9 cellular contexts compared by ENCODE assay signal in the genomic region with DNA sequence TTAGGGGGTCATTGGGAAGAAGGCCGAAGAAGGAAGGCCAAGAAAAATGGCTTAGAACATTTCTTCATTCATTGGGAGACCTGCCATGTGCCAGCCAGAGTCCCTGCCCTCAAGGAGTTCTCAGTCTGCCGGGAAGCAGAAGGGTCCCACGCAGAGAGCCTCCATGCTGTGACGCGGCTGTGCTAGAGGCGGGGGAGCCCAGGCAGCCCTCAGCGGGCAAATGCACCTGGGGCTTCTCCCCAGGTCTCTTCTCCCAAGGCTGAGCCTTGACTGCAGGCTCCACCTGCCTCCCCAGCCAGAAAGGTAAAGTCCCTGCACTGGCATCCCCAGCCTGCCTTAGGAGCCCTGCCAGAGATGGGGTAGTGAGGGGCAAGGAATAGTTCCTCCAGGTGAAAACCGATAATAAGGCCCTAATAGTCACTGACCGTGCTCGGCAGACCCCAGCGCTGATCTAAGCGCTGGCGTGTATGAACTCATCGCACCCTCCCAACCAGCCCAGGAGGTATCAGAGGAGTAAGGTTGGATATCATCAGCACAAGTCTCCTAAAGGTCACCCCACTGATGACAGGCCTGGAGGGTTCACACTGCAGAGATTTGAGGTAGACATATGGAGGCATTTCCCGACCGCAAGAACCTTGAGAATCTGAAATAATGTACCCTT. TPM values are rescaled to one million over a fixed set of nuclear protein-coding genes. Genes with fewer than 3 reads are reported as not detected.
DNase-seq lines count a peak whose midpoint lies in the region; ATAC-seq and TF ChIP-seq lines count a peak whose summit lies in the region.
"Had no signal": no experiment of that assay in that cellular context is flagged by ENCODE, and none has a peak within 500 bp of the region (broad histone marks: within the 10 kb centered on the region; RNA-seq: fewer than 3 reads in every experiment).

No MANE protein-coding gene starts in this region.

- DNase-seq in cardiac muscle cell (ENCODE audit: low read depth in 1 of 2, low spot score in 1 of 2) (no peak), cardiac septum (ENCODE audit: low spot score) (no peak), aorta (no peak), DMS79 (lab: John Stamatoyannopoulos, UW) (no peak), A172 (ENCODE audit: low spot score) (no peak)
- no peak for DNase-seq in central memory CD8-positive, alpha-beta T cell (ENCODE audit: low spot score in 2 of 2)

- H3K9me3 ChIP-seq in cardiac muscle cell (ENCODE audit: low read depth) (no peaks in the 10 kb centered on the region), mucosa of rectum (ENCODE audit: control insufficient read depth in 2 of 2, low read length in 2 of 2) (no peaks in the 10 kb centered on the region), aorta (ENCODE audit: control insufficient read depth, low read length) (no peaks in the 10 kb centered on the region)

- no peaks in the 10 kb centered on the region for H3K9me3 Mint-ChIP-seq in central memory CD8-positive, alpha-beta T cell

- 48 to 51% methylated on average over 16 of the region's 16 CpGs for WGBS in aorta, 2 donors

- H3K36me3 ChIP-seq in cardiac muscle cell = no peaks in the 10 kb centered on the region
- H3K36me3 ChIP-seq in mucosa of rectum (ENCODE audit: control insufficient read depth in 2 of 2, insufficient read depth in 2 of 2, low read length in 2 of 2) = no peaks in the 10 kb centered on the region
- no peaks in the 10 kb centered on the region for H3K36me3 ChIP-seq in aorta (ENCODE audit: control insufficient read depth in 1 of 2, insufficient read depth in 2 of 2, low read length in 1 of 2)

- intact Hi-C loops in cardiac septum (cut with DNase I) (no loop called here), aorta (cut with DNase I) (no loop called here)

- peak overlapping the region; percentile 84 for H3K4me3 Mint-ChIP-seq in central memory CD8-positive, alpha-beta T cell

- H3K27ac Mint-ChIP-seq in central memory CD8-positive, alpha-beta T cell (ENCODE audit: low read depth) = peak overlapping the region; percentile 44

- H3K27me3 ChIP-seq in cardiac muscle cell = no peaks in the 10 kb centered on the region
- H3K27me3 ChIP-seq in mucosa of rectum (ENCODE audit: control insufficient read depth in 2 of 2, insufficient read depth in 2 of 2, low read length in 2 of 2) = no peaks in the 10 kb centered on the region
- H3K27me3 ChIP-seq in aorta (ENCODE audit: control insufficient read depth in 1 of 2, insufficient read depth in 2 of 2, low read length in 1 of 2) = no peaks in the 10 kb centered on the region

- peaks cover 7% of the 10 kb centered on the region for H3K4me1 Mint-ChIP-seq in central memory CD8-positive, alpha-beta T cell

- H3K4me3 ChIP-seq in cardiac muscle cell (peak overlapping the region; percentile 61), mucosa of rectum (ENCODE audit: low read length in 2 of 2) (peak overlapping the region; percentile 78 to 82), aorta (ENCODE audit: low read length in 2 of 2) (peak overlapping the region; percentile 5 to 40)

- H3K4me1 ChIP-seq in cardiac muscle cell (ENCODE audit: low read depth) (no peaks in the 10 kb centered on the region), mucosa of rectum (ENCODE audit: control insufficient read depth in 2 of 2, insufficient read depth in 2 of 2, low read length in 2 of 2) (peaks cover 9 to 14% of the 10 kb centered on the region in 2 donors), aorta (ENCODE audit: control insufficient read depth in 1 of 2, insufficient read depth in 2 of 2, low read length in 2 of 2) (no peaks in the 10 kb centered on the region)

- H3K9ac ChIP-seq in mucosa of rectum (ENCODE audit: low read depth in 1 of 2, low read length in 2 of 2) = peak overlapping the region; percentile 74 to 77

- peaks cover 3% of the 10 kb centered on the region for H3K36me3 Mint-ChIP-seq in central memory CD8-positive, alpha-beta T cell (ENCODE audit: insufficient read depth)

- ATAC-seq in central memory CD8-positive, alpha-beta T cell (replicated peaks; ENCODE audit: extremely low read depth, poor library complexity, severe bottlenecking) = peak; percentile 44
- ATAC-seq in aorta (ENCODE audit: low FRiP score) (peak; percentile 10), HG02623 (IDR thresholded peaks at IDR 0.05; ENCODE audit: unreplicated experiment) (no peak)

- H3K27ac ChIP-seq in cardiac muscle cell = peak overlapping the region; percentile 61
- H3K27ac ChIP-seq in mucosa of rectum (ENCODE audit: low read depth in 2 of 2, low read length in 2 of 2) = peak overlapping the region; percentile 75 to 79
- peak overlapping the region; percentile 4 to 59 for H3K27ac ChIP-seq in aorta (ENCODE audit: low read depth in 1 of 2, low read length in 2 of 2)

- TF ChIP-seq CTCF in cardiac muscle cell (IDR thresholded peaks at IDR 0.05; ENCODE audit: low read depth, low read length) = no peak

- H3K27me3 Mint-ChIP-seq in central memory CD8-positive, alpha-beta T cell = peaks cover 6% of the 10 kb centered on the region

RNA-seq across cellular contexts. Expression of gene CDR2L, which starts 6.0 kb away (rescaled TPM):
- total RNA-seq in cardiac muscle cell = 15.1 and 16.4 TPM in 2 replicates
- polyA plus RNA-seq in cardiac muscle cell = 5.9 and 8.0 TPM in 2 replicates
- total RNA-seq in cardiac septum = 20.1 TPM
- 10 to 100 TPM; 20.2 to 23.6 TPM for total RNA-seq in aorta
- 1 to 10 TPM; 5.8 to 7.4 TPM for polyA plus RNA-seq in aorta
- total RNA-seq in A172 (2014; rRNA removed; shearing (Covaris generic)) = 24.0 and 26.6 TPM in 2 replicates

RNA-seq across cellular contexts. Expression of gene HID1, which starts 8.9 kb away (rescaled TPM):
- total RNA-seq in cardiac muscle cell (35.2 and 46.3 TPM in 2 replicates), cardiac septum (9.0 TPM), aorta (10 to 100 TPM; 10.7 to 32.6 TPM)
- polyA plus RNA-seq in cardiac muscle cell (45.4 and 57.3 TPM in 2 replicates), aorta (1 to 10 TPM; 6.1 to 7.8 TPM)
- total RNA-seq in A172 (2014; rRNA removed; shearing (Covaris generic)) = 0.65 and 2.7 TPM in 2 replicates

RNA-seq across cellular contexts. Expression of gene MRPL58, which starts 31.0 kb away (rescaled TPM):
- total RNA-seq in cardiac muscle cell = 44.8 and 62.9 TPM in 2 replicates
- polyA plus RNA-seq in cardiac muscle cell = 39.7 and 48.4 TPM in 2 replicates
- total RNA-seq in cardiac septum = 39.3 TPM
- total RNA-seq in aorta = 10 to 100 TPM; 16.6 to 17.4 TPM
- 10 to 100 TPM; 25.2 to 31.2 TPM for polyA plus RNA-seq in aorta
- total RNA-seq in A172 (2014; rRNA removed; shearing (Covaris generic)) = 135 TPM in 2 replicates

RNA-seq across cellular contexts. Expression of gene OTOP3, which starts 45.8 kb away (rescaled TPM):
- total RNA-seq in cardiac muscle cell = not detected in 2 replicates
- not detected in 2 replicates for polyA plus RNA-seq in cardiac muscle cell
- total RNA-seq in cardiac septum = not detected
- total RNA-seq in aorta = not detected
- polyA plus RNA-seq in aorta = 1 to 10 TPM in 1 of 2 donors, not detected in 1; 1.8 TPM
- not detected in 2 replicates for total RNA-seq in A172 (2014; rRNA removed; shearing (Covaris generic))
- total RNA-seq: renal cortical epithelial cell had no signal

RNA-seq across cellular contexts. Expression of gene OTOP2, which starts 57.4 kb away (rescaled TPM):
- total RNA-seq in cardiac muscle cell (not detected in 2 replicates), cardiac septum (not detected), aorta (not detected)
- polyA plus RNA-seq in cardiac muscle cell (not detected in 2 replicates), aorta (under 1 TPM in 1 of 2 donors, not detected in 1; 0.25 TPM)
- not detected in 2 replicates for total RNA-seq in A172 (2014; rRNA removed; shearing (Covaris generic))
- total RNA-seq: renal cortical epithelial cell had no signal

Comparison
In these comparisons a context has a peak if more than half of its experiments do, and no peak if none do; other contexts are left out.
1. H3K4me3 ChIP-seq: peak in every context shown above with its lines; median percentile 80 in mucosa of rectum; 61 in cardiac muscle cell; 22 in aorta.